ENCODE assay signal across 8 cellular contexts in the genomic region with DNA sequence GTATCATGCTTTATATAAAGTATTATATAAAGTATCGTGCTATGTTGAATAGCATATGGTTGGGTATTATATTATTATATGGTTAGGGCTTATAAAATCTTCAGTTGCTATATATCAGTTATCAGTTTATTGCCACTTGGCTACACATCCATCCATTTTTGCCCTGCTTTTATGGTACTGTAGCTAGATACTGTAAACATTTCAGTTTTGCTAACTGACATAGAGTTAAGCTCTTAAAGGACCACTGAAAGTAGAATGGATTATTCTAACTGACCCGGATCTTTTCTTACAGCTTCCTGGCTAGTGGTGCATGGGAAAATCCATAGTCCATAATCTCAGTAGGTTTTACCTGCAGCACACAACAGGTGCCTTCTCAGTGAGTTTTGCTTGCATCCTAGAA.
"Had no signal": no experiment of that assay in that cellular context is flagged by ENCODE, and none has a peak within 500 bp of the region (broad histone marks: within the 10 kb centered on the region; RNA-seq: fewer than 3 reads in every experiment).

No MANE protein-coding gene starts in this region.

- FAIRE-seq: HepG2, HTR-8/SVneo, K562 had no signal

- H3K4me3 ChIP-seq: K562 had no signal

- ATAC-seq: HepG2, K562 had no signal

- DNase-seq: IMR-90, KBM-7, KG1 had no signal

- H3K27ac ChIP-seq: HL-60, KMS-11 had no signal
